Comparison of ENCODE assay signal across 25 cellular contexts in the genomic region with DNA sequence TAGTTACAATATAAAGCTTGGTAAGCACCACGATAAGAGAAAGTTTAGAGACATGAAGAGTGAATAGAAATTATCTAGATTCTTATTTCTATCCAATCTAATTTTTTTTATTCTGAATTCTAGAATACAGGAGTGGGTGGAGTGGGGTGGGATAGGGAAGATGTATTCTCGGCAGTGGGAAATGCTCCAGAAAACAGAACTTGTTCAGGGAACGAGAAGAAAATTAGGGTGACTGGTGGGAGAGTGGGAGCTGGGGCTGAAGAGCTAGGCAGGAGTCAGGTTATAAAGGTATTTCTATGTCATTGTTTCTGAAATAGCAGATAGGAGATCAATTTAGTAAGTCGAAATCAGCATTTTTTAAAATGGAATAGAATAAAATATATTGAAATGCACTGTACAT. TPM values are rescaled to one million over a fixed set of nuclear protein-coding genes. Genes with fewer than 3 reads are reported as not detected.
A peak's percentile ranks its signal among the peaks of the same experiment; 100 is the strongest.
DNase-seq lines count a peak whose midpoint lies in the region; ATAC-seq and TF ChIP-seq lines count a peak whose summit lies in the region.
"Had no signal": no experiment of that assay in that cellular context is flagged by ENCODE, and none has a peak within 500 bp of the region (broad histone marks: within the 10 kb centered on the region; RNA-seq: fewer than 3 reads in every experiment).

No MANE protein-coding gene starts in this region.

- H3K27me3 Mint-ChIP-seq in activated naive CD4-positive, alpha-beta T cell treated with anti-CD3 and anti-CD28 coated beads for 36 hours (ENCODE audit: low read depth): no peaks in the 10 kb centered on the region
- H3K27me3 Mint-ChIP-seq in T-helper 17 cell: no peaks in the 10 kb centered on the region
- no peaks in the 10 kb centered on the region for H3K27me3 Mint-ChIP-seq in immature natural killer cell (ENCODE audit: low read depth in 3 of 3)
- H3K27me3 Mint-ChIP-seq in stimulated activated memory B cell treated with anti-CD40 and anti-IgM and Interleukin-4, amounts not matched to agents 10 μg/mL and 1 μg/mL and 100 μg/mL, for 72 hours: no peaks in the 10 kb centered on the region

- H3K36me3 Mint-ChIP-seq in activated naive CD4-positive, alpha-beta T cell treated with anti-CD3 and anti-CD28 coated beads for 36 hours (ENCODE audit: low read depth): peaks cover 18% of the 10 kb centered on the region
- H3K36me3 Mint-ChIP-seq in T-helper 17 cell (ENCODE audit: low read depth) (peaks cover 20% of the 10 kb centered on the region), immature natural killer cell (peaks cover 13 to 32% (median 22%) of the 10 kb centered on the region in 3 donors)
- peaks cover 38% of the 10 kb centered on the region for H3K36me3 Mint-ChIP-seq in stimulated activated memory B cell treated with anti-CD40 and anti-IgM and Interleukin-4, amounts not matched to agents 10 μg/mL and 1 μg/mL and 100 μg/mL, for 72 hours

- intact Hi-C loops in activated naive CD4-positive, alpha-beta T cell treated with anti-CD3 and anti-CD28 coated beads for 36 hours (cut with micrococcal nuclease): loop anchor here (1.0 kb wide), 1 partner anchor 37 kb away; no protein-coding TSS in a partner anchor
- intact Hi-C loops in breast epithelium (cut with DNase I; ENCODE audit: low total_unique reads): no loop called here

- in situ Hi-C loops in G401 (cut with HindIII; ENCODE audit: low sequenced_read_pairs): no loop called here

- no peaks in the 10 kb centered on the region for H3K4me1 ChIP-seq in breast epithelium
- H3K4me1 ChIP-seq: adrenal gland had no signal

- H3K4me3 Mint-ChIP-seq in activated naive CD4-positive, alpha-beta T cell treated with anti-CD3 and anti-CD28 coated beads for 36 hours: no peak overlapping the region
- H3K4me3 Mint-ChIP-seq in T-helper 17 cell (no peak overlapping the region), immature natural killer cell (no peak overlapping the region)
- no peak overlapping the region for H3K4me3 Mint-ChIP-seq in stimulated activated memory B cell treated with anti-CD40 and anti-IgM and Interleukin-4, amounts not matched to agents 10 μg/mL and 1 μg/mL and 100 μg/mL, for 72 hours

- TF ChIP-seq CTCF in breast epithelium (IDR thresholded peaks at IDR 0.05): no peak

- H3K4me3 ChIP-seq in breast epithelium: no peak overlapping the region
- H3K4me3 ChIP-seq: adrenal gland, BLaER1, body of pancreas, left lung, SJSA1, skin epidermis had no signal

- no peaks in the 10 kb centered on the region for H3K9me3 Mint-ChIP-seq in activated naive CD4-positive, alpha-beta T cell treated with anti-CD3 and anti-CD28 coated beads for 36 hours
- no peaks in the 10 kb centered on the region for H3K9me3 Mint-ChIP-seq in immature natural killer cell
- no peaks in the 10 kb centered on the region for H3K9me3 Mint-ChIP-seq in stimulated activated memory B cell treated with anti-CD40 and anti-IgM and Interleukin-4, amounts not matched to agents 10 μg/mL and 1 μg/mL and 100 μg/mL, for 72 hours

- H3K36me3 ChIP-seq in breast epithelium: no peaks in the 10 kb centered on the region
- H3K36me3 ChIP-seq: SJSA1 had no signal

- CTCF ChIA-PET in activated naive CD4-positive, alpha-beta T cell treated with anti-CD3 and anti-CD28 coated beads for 36 hours (lab: Charles Lee): interaction anchor here (0.6 to 2.5 kb wide), 4 partner anchors 10 to 216 kb away, joined by 3 to 13 read pairs (median 6); no protein-coding TSS in a partner anchor

- no peak for TF ChIP-seq POLR2A in breast epithelium (IDR thresholded peaks at IDR 0.05)

- no peaks in the 10 kb centered on the region for H3K9me3 ChIP-seq in T-helper 17 cell (ENCODE audit: control insufficient read depth, low read length, poor library complexity, severe bottlenecking)
- no peaks in the 10 kb centered on the region for H3K9me3 ChIP-seq in breast epithelium
- H3K9me3 ChIP-seq: adrenal gland, BLaER1, body of pancreas, left lung, SJSA1 had no signal

- H3K27ac Mint-ChIP-seq in activated naive CD4-positive, alpha-beta T cell treated with anti-CD3 and anti-CD28 coated beads for 36 hours: peak overlapping the region; percentile 9
- H3K27ac Mint-ChIP-seq in T-helper 17 cell (peak overlapping the region; percentile 91), immature natural killer cell (peak overlapping the region; percentile 71 to 93 (median 79))
- H3K27ac Mint-ChIP-seq in stimulated activated memory B cell treated with anti-CD40 and anti-IgM and Interleukin-4, amounts not matched to agents 10 μg/mL and 1 μg/mL and 100 μg/mL, for 72 hours: peak overlapping the region; percentile 47

- H3K27me3 ChIP-seq in breast epithelium: no peaks in the 10 kb centered on the region
- H3K27me3 ChIP-seq: adrenal gland, BLaER1, body of pancreas, left lung, SJSA1 had no signal

- DNase-seq in activated naive CD4-positive, alpha-beta T cell treated with anti-CD3 and anti-CD28 coated beads for 36 hours: no peak
- no peak for DNase-seq in activated naive CD4-positive, alpha-beta T cell treated with Interleukin-2 at 50 U/mL for 16 hours
- no peak for DNase-seq in T-helper 17 cell
- DNase-seq in immature natural killer cell: no peak
- DNase-seq in breast epithelium (ENCODE audit: low spot score in 2 of 2): no peak
- DNase-seq in G401 (ENCODE audit: low spot score): no peak
- DNase-seq: activated CD4-positive, CD25-positive, alpha-beta regulatory T cell treated with anti-CD3 and anti-CD28 coated beads, Interleukin-2, amount 50 U/mL, for 72 hours; adrenal gland; body of pancreas; Calu3; left lung; mesendoderm; NCI-H1105 treated with DMSO at 0.1 percent for 48 hours; NCI-H2227 treated with DMSO at 0.1 percent for 48 hours; retina; RPMI8226; trophoblast cell had no signal

- peaks cover 12% of the 10 kb centered on the region for H3K4me1 Mint-ChIP-seq in activated naive CD4-positive, alpha-beta T cell treated with anti-CD3 and anti-CD28 coated beads for 36 hours (ENCODE audit: low read depth)
- H3K4me1 Mint-ChIP-seq in T-helper 17 cell (peaks cover 39% of the 10 kb centered on the region), immature natural killer cell (peaks cover 14 to 32% of the 10 kb centered on the region in 2 donors)
- H3K4me1 Mint-ChIP-seq in stimulated activated memory B cell treated with anti-CD40 and anti-IgM and Interleukin-4, amounts not matched to agents 10 μg/mL and 1 μg/mL and 100 μg/mL, for 72 hours: peaks cover 17% of the 10 kb centered on the region

- ATAC-seq in T-helper 17 cell: no peak
- ATAC-seq in stimulated activated memory B cell treated with anti-CD40 and anti-IgM and Interleukin-4, amounts not matched to agents 10 μg/mL and 1 μg/mL and 100 μg/mL, for 72 hours: no peak
- ATAC-seq in GM18861 (IDR thresholded peaks at IDR 0.05; ENCODE audit: unreplicated experiment): no peak
- ATAC-seq: body of pancreas, left lung had no signal

- H3K27ac ChIP-seq in breast epithelium: no peak overlapping the region
- H3K27ac ChIP-seq: adrenal gland, BLaER1, body of pancreas, SJSA1, skin epidermis had no signal

RNA-seq across cellular contexts. Expression of a gene that starts 53.2 kb away (rescaled TPM):
- total RNA-seq in activated naive CD4-positive, alpha-beta T cell treated with anti-CD3 and anti-CD28 coated beads for 36 hours: not detected
- 1 to 10 TPM in 1 of 2 donors, not detected in 1; 1.2 TPM for total RNA-seq in T-helper 17 cell
- polyA plus RNA-seq in immature natural killer cell: under 1 TPM in 2 of 3 donors, not detected in 1; 0.42 to 0.53 TPM
- 1 to 10 TPM in 1 of 3 donors, under 1 TPM in 2; 0.33 to 1.5 (median 0.48) TPM for total RNA-seq in breast epithelium
- not detected in 2 replicates for total RNA-seq in G401 (2014; rRNA removed; shearing (Covaris generic))
- total RNA-seq: Calu3, glomerular endothelial cell, HT-29, M059J, SJSA1 had no signal

Comparison
In these comparisons a context has a peak if more than half of its experiments do, and no peak if none do; other contexts are left out.
1. H3K27ac Mint-ChIP-seq: peak in every context shown above with its lines; median percentile 91 in T-helper 17 cell; 79 in immature natural killer cell; 47 in stimulated activated memory B cell treated with anti-CD40 and anti-IgM and Interleukin-4, amounts not matched to agents 10 μg/mL and 1 μg/mL and 100 μg/mL, for 72 hours; 9 in activated naive CD4-positive, alpha-beta T cell treated with anti-CD3 and anti-CD28 coated beads for 36 hours.